In the genomic region with DNA sequence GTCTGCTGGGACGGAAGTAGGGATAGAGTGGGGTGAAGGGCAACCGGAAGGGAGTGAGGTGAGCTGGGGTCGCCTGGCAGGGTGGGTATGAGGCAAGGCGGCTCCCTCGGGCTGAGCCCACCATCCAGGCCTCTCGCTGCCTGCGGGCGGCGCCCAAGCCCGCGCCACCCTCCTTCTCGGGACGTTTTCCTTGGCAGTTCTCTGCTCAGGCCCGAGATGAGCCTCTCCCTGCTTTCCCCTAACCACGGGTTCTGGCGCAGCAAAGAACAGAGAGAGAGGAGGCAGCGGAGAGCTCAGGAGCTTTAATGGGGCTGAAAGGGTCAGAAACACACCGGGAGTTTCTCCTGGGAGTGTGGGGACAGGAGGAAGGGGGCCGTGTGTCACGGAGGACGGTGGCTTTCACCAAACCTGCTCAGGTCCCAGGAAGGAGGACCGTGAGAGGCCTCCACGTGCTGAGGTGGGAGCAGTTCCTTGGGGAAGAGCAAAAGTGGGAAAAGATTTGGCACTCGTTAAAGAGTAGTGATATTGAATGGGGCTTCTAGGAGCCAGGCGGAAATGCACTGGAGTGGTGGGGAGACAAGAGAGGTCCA, we compare ENCODE assay signal across 11 cellular contexts. TPM values are rescaled to one million over a fixed set of nuclear protein-coding genes. Genes with fewer than 3 reads are reported as not detected.
A peak's percentile ranks its signal among the peaks of the same experiment; 100 is the strongest.
DNase-seq lines count a peak whose midpoint lies in the region; ATAC-seq and TF ChIP-seq lines count a peak whose summit lies in the region.
"Had no signal": no experiment of that assay in that cellular context is flagged by ENCODE, and none has a peak within 500 bp of the region (broad histone marks: within the 10 kb centered on the region; RNA-seq: fewer than 3 reads in every experiment).

No MANE protein-coding gene starts in this region.

- no peaks in the 10 kb centered on the region for H3K36me3 ChIP-seq in ascending aorta
- H3K36me3 ChIP-seq in neuronal stem cell (replicated peaks in 1 of 2; ENCODE audit: control insufficient read depth in 2 of 2, insufficient read depth in 2 of 2, low read length in 2 of 2), result no peaks in the 10 kb centered on the region
- no peaks in the 10 kb centered on the region for H3K36me3 ChIP-seq in body of pancreas (replicated peaks in 1 of 2; ENCODE audit: insufficient read depth in 1 of 2, low read depth in 2 of 2)
- H3K36me3 ChIP-seq: neutrophil had no signal

- TF ChIP-seq CTCF in ascending aorta (IDR thresholded peaks at IDR 0.05) (no peak), body of pancreas (IDR thresholded peaks at IDR 0.05) (no peak)

- no peak overlapping the region for H3K4me2 ChIP-seq in neuronal stem cell (ENCODE audit: insufficient read depth, low read length, poor library complexity, severe bottlenecking)

- H3K4me3 ChIP-seq in ascending aorta (peak overlapping the region; percentile 51 to 54), neuronal stem cell (ENCODE audit: low read length in 2 of 2) (no peak overlapping the region), body of pancreas (no peak overlapping the region)

- H2BK5ac ChIP-seq in neuronal stem cell (ENCODE audit: low read length), result no peak overlapping the region

- no peak overlapping the region for H4K91ac ChIP-seq in neuronal stem cell (ENCODE audit: low read depth, low read length, poor library complexity)

- H3K23ac ChIP-seq in neuronal stem cell (ENCODE audit: low read depth, low read length, poor library complexity), result no peak overlapping the region

- no CpG with 5 or more reads among the region's 25 CpGs for WGBS in neuronal stem cell (ENCODE audit: extremely low coverage in 2 of 2, insufficient read length in 2 of 2, insufficient replicate concordance in 1 of 2), 2 donors
- 8 to 12% methylated on average over 24 to 25 of the region's 25 CpGs for WGBS in body of pancreas, 2 donors

- H2BK15ac ChIP-seq in neuronal stem cell (ENCODE audit: low read length), result no peak overlapping the region

- no peak overlapping the region for H3K4ac ChIP-seq in neuronal stem cell (ENCODE audit: low read length)

- peaks cover 16 to 38% of the 10 kb centered on the region in 2 donors for H3K4me1 ChIP-seq in ascending aorta
- peaks cover 2 to 9% of the 10 kb centered on the region in 2 donors for H3K4me1 ChIP-seq in neuronal stem cell (ENCODE audit: control insufficient read depth in 2 of 2, insufficient read depth in 1 of 2, low read depth in 1 of 2, low read length in 2 of 2)
- H3K4me1 ChIP-seq in body of pancreas, result peaks cover 45% of the 10 kb centered on the region
- H3K4me1 ChIP-seq: foreskin keratinocyte had no signal

- H3K27me3 ChIP-seq in ascending aorta (peaks cover 51% of the 10 kb centered on the region), neuronal stem cell (ENCODE audit: control insufficient read depth in 3 of 3, insufficient read depth in 3 of 3, low read depth in 1 of 3, low read length in 3 of 3) (peaks cover 39 to 90% (median 85%) of the 10 kb centered on the region in 3 experiments), body of pancreas (peaks cover 0 to 56% of the 10 kb centered on the region in 2 donors)

- peak overlapping the region; percentile 77 for H2AFZ ChIP-seq in neuronal stem cell (ENCODE audit: low read length)

- DNase-seq in NCI-H1105 treated with DMSO at 0.1 percent for 48 hours (lab: John Stamatoyannopoulos, UW) (peak; percentile 39), NCI-H1105 (lab: John Stamatoyannopoulos, UW) (no peak), HT-29 (ENCODE audit: low spot score) (peak; percentile 23), ascending aorta (ENCODE audit: low spot score in 2 of 2) (no peak), neuronal stem cell (ENCODE audit: low spot score) (no peak), body of pancreas (no peak), NCI-H446 (lab: John Stamatoyannopoulos, UW) (no peak)
- DNase-seq: foreskin keratinocyte had no signal

- H2AK5ac ChIP-seq in neuronal stem cell (ENCODE audit: low read depth, low read length), result no peak overlapping the region

- no peak overlapping the region for H2BK120ac ChIP-seq in neuronal stem cell (ENCODE audit: low read depth, low read length)

- no peak for ATAC-seq in body of pancreas
- ATAC-seq in GM21423 (IDR thresholded peaks at IDR 0.05; ENCODE audit: unreplicated experiment), result no peak

- intact Hi-C loops in ascending aorta (cut with DNase I) (no loop called here), body of pancreas (cut with DNase I) (no loop called here)

- TF ChIP-seq POLR2A in body of pancreas (IDR thresholded peaks at IDR 0.05), result no peak

- H3K27ac ChIP-seq in ascending aorta, result no peak overlapping the region
- H3K27ac ChIP-seq in neuronal stem cell (replicated peaks; ENCODE audit: low read length), result no peak overlapping the region
- no peak overlapping the region for H3K27ac ChIP-seq in body of pancreas
- H3K27ac ChIP-seq: foreskin keratinocyte, neutrophil had no signal

- no peak overlapping the region for H3K9ac ChIP-seq in neuronal stem cell (ENCODE audit: low read depth, low read length, poor library complexity)

- no peak overlapping the region for H2BK12ac ChIP-seq in neuronal stem cell (ENCODE audit: low read length)

- H3K9me3 ChIP-seq in ascending aorta, result no peaks in the 10 kb centered on the region
- peaks cover 0 to 8% of the 10 kb centered on the region in 2 donors for H3K9me3 ChIP-seq in neuronal stem cell (replicated peaks in 1 of 2; ENCODE audit: control insufficient read depth in 2 of 2, insufficient read depth in 1 of 2, low read depth in 1 of 2, low read length in 2 of 2)
- no peaks in the 10 kb centered on the region for H3K9me3 ChIP-seq in body of pancreas
- H3K9me3 ChIP-seq: neutrophil had no signal

- H4K8ac ChIP-seq in neuronal stem cell (ENCODE audit: low read depth, low read length), result no peak overlapping the region

- no peak overlapping the region for H3K14ac ChIP-seq in neuronal stem cell (ENCODE audit: low read length)

- peaks cover 2% of the 10 kb centered on the region for H3K79me1 ChIP-seq in neuronal stem cell (ENCODE audit: low read depth, low read length)

- H3K18ac ChIP-seq in neuronal stem cell (ENCODE audit: low read length), result no peak overlapping the region

RNA-seq across cellular contexts. Expression of a gene that starts 4.1 kb away (rescaled TPM):
- total RNA-seq in HT-29 (2014; rRNA removed; shearing (Covaris generic)), result not detected in 2 replicates
- total RNA-seq in ascending aorta (not detected), body of pancreas (not detected)
- polyA plus RNA-seq in neuronal stem cell (2013, experiment 1 of 2), result not detected
- not detected for polyA plus RNA-seq in neuronal stem cell (2013, experiment 2 of 2)
- total RNA-seq: foreskin keratinocyte, SK-MEL-5 had no signal
- polyA plus RNA-seq: foreskin keratinocyte had no signal

RNA-seq across cellular contexts. Expression of a gene that starts 12.3 kb away (rescaled TPM):
- total RNA-seq in HT-29 (2014; rRNA removed; shearing (Covaris generic)), result not detected in 2 replicates
- not detected for total RNA-seq in ascending aorta
- not detected for polyA plus RNA-seq in neuronal stem cell (2013, experiment 1 of 2)
- not detected for polyA plus RNA-seq in neuronal stem cell (2013, experiment 2 of 2)
- 10 to 100 TPM; 23.1 to 26.4 TPM for total RNA-seq in body of pancreas
- total RNA-seq: foreskin keratinocyte, SK-MEL-5 had no signal
- polyA plus RNA-seq: foreskin keratinocyte had no signal

RNA-seq across cellular contexts. Expression of a gene that starts 21.4 kb away (rescaled TPM):
- not detected in 2 replicates for total RNA-seq in HT-29 (2014; rRNA removed; shearing (Covaris generic))
- total RNA-seq in ascending aorta, result not detected
- polyA plus RNA-seq in neuronal stem cell (2013, experiment 1 of 2), result 0.10 TPM
- 0.10 TPM for polyA plus RNA-seq in neuronal stem cell (2013, experiment 2 of 2)
- under 1 TPM in 1 of 2 donors, not detected in 1; 0.78 TPM for total RNA-seq in body of pancreas
- total RNA-seq: foreskin keratinocyte had no signal

Comparison
In these comparisons a context has a peak if more than half of its experiments do, and no peak if none do; other contexts are left out.
1. DNase-seq: peak in NCI-H1105 treated with DMSO at 0.1 percent for 48 hours (single experiment) and HT-29 (single experiment); none in NCI-H1105 (single experiment), ascending aorta (0 of 2), neuronal stem cell (single experiment), body of pancreas (0 of 4) and NCI-H446 (0 of 2).
2. H3K4me3 ChIP-seq: peak in ascending aorta (2 of 2); none in neuronal stem cell (0 of 2) and body of pancreas (0 of 2).
3. RNA of a gene that starts 12.3 kb away (total RNA-seq): 23.1 to 26.4 TPM in body of pancreas; not detected in HT-29 and not detected in ascending aorta (single experiment); every median in the first group is over 10 times any median in the second.